ENCODE assay signal across 13 cellular contexts in genomic region chr1:204041232-204041767, GRCh38. TPM values are rescaled to one million over a fixed set of nuclear protein-coding genes. Genes with fewer than 3 reads are reported as not detected.
DNase-seq lines count a peak whose midpoint lies in the region; ATAC-seq and TF ChIP-seq lines count a peak whose summit lies in the region.
"Had no signal": no experiment of that assay in that cellular context is flagged by ENCODE, and none has a peak within 500 bp of the region (broad histone marks: within the 10 kb centered on the region; RNA-seq: fewer than 3 reads in every experiment).

No MANE protein-coding gene starts in this region.

- H3K27me3 ChIP-seq in kidney epithelial cell (ENCODE audit: control insufficient read depth, insufficient read depth, low read length) (no peaks in the 10 kb centered on the region), skeletal muscle satellite cell (ENCODE audit: control insufficient read depth, insufficient read depth, low read length) (peaks cover 3% of the 10 kb centered on the region)

- intact Hi-C loops in MCF 10A (cut with micrococcal nuclease), result no loop called here

- no peaks in the 10 kb centered on the region for H3K9me3 Mint-ChIP-seq in MCF 10A (ENCODE audit: unreplicated experiment)
- H3K9me3 Mint-ChIP-seq: activated naive CD8-positive, alpha-beta T cell treated with anti-CD3 and anti-CD28 coated beads, Interleukin-2, amount 10 ng/mL, durations not matched to agents 7 days and 5 days; stimulated activated naive CD8-positive, alpha-beta T cell treated with anti-CD3 and anti-CD28 coated beads, Interleukin-15, amount 100 ng/mL, for 72 hours had no signal

- no peaks in the 10 kb centered on the region for H3K4me1 Mint-ChIP-seq in MCF 10A (ENCODE audit: insufficient read depth, unreplicated experiment)
- H3K4me1 Mint-ChIP-seq: activated naive CD8-positive, alpha-beta T cell treated with anti-CD3 and anti-CD28 coated beads, Interleukin-2, amount 10 ng/mL, durations not matched to agents 7 days and 5 days; naive thymus-derived CD4-positive, alpha-beta T cell; stimulated activated naive CD8-positive, alpha-beta T cell treated with anti-CD3 and anti-CD28 coated beads, Interleukin-15, amount 100 ng/mL, for 72 hours had no signal

- H3K9me3 ChIP-seq in skeletal muscle satellite cell (replicated peaks; ENCODE audit: low read length), result no peaks in the 10 kb centered on the region

- no TSS peak for BruUV-seq in MCF 10A (replicated peaks; lab: Mats Ljungman, UMichigan)

- TF ChIP-seq CTCF in MCF 10A (IDR thresholded peaks at IDR 0.05; ENCODE audit: unreplicated experiment) (no peak), kidney epithelial cell (IDR thresholded peaks at IDR 0.05; ENCODE audit: insufficient read depth, low read length, poor library complexity, severe bottlenecking) (no peak)

- H3K36me3 Mint-ChIP-seq in MCF 10A (ENCODE audit: insufficient read depth, unreplicated experiment), result no peaks in the 10 kb centered on the region
- H3K36me3 Mint-ChIP-seq: activated naive CD8-positive, alpha-beta T cell treated with anti-CD3 and anti-CD28 coated beads, Interleukin-2, amount 10 ng/mL, durations not matched to agents 7 days and 5 days; naive thymus-derived CD4-positive, alpha-beta T cell had no signal

- H3K4me3 ChIP-seq in kidney epithelial cell (ENCODE audit: low read depth, low read length) (no peak overlapping the region), skeletal muscle satellite cell (ENCODE audit: low read length) (peak overlapping the region; percentile 4)

- POLR2A ChIA-PET in MCF 10A (lab: Yijun Ruan, JAX), result no interaction called here

- H3K4me1 ChIP-seq in skeletal muscle satellite cell (ENCODE audit: control insufficient read depth, insufficient read depth, low read length), result peaks cover 15% of the 10 kb centered on the region

- no peaks in the 10 kb centered on the region for H3K27me3 Mint-ChIP-seq in MCF 10A (ENCODE audit: insufficient read depth, unreplicated experiment)

- no peak overlapping the region for H3K4me3 Mint-ChIP-seq in MCF 10A (ENCODE audit: unreplicated experiment)
- H3K4me3 Mint-ChIP-seq: activated CD8-positive, alpha-beta T cell treated with anti-CD3 and anti-CD28 coated beads, Interleukin-2, amount 10 ng/mL, durations not matched to agents 7 days and 5 days; activated naive CD8-positive, alpha-beta T cell treated with anti-CD3 and anti-CD28 coated beads, Interleukin-2, amount 10 ng/mL, durations not matched to agents 7 days and 5 days; naive thymus-derived CD4-positive, alpha-beta T cell; stimulated activated naive CD8-positive, alpha-beta T cell treated with anti-CD3 and anti-CD28 coated beads, Interleukin-15, amount 100 ng/mL, for 72 hours had no signal

- DNase-seq in EL, result peak; percentile 9
- DNase-seq in MCF 10A (ENCODE audit: unreplicated experiment), result no peak
- DNase-seq in kidney epithelial cell (ENCODE audit: low read depth), result peak; percentile 42
- DNase-seq in activated CD4-positive, CD25-positive, alpha-beta regulatory T cell treated with anti-CD3 and anti-CD28 coated beads, Interleukin-2, amount 50 U/mL, for 72 hours, result no peak
- no peak for DNase-seq in stimulated activated CD4-positive, alpha-beta T cell treated with anti-CD3 and anti-CD28 coated beads, Interleukin-1b, Interleukin-23, amount 100 ng/mL, for 48 hours
- DNase-seq in activated gamma-delta T cell treated with Interleukin-2 at 50 U/mL for 16 hours, result no peak
- DNase-seq: activated CD8-positive, alpha-beta T cell treated with anti-CD3 and anti-CD28 coated beads, Interleukin-2, amount 10 ng/mL, durations not matched to agents 7 days and 5 days; activated naive CD8-positive, alpha-beta T cell treated with anti-CD3 and anti-CD28 coated beads, Interleukin-2, amount 10 ng/mL, durations not matched to agents 7 days and 5 days; naive thymus-derived CD4-positive, alpha-beta T cell; NCI-H774; stimulated activated naive CD8-positive, alpha-beta T cell treated with anti-CD3 and anti-CD28 coated beads, Interleukin-15, amount 100 ng/mL, for 72 hours had no signal

- ATAC-seq in GM21390 (IDR thresholded peaks at IDR 0.05; ENCODE audit: unreplicated experiment), result no peak
- ATAC-seq: activated CD8-positive, alpha-beta T cell treated with anti-CD3 and anti-CD28 coated beads, Interleukin-2, amount 10 ng/mL, durations not matched to agents 7 days and 5 days; naive thymus-derived CD4-positive, alpha-beta T cell; stimulated activated naive CD8-positive, alpha-beta T cell treated with anti-CD3 and anti-CD28 coated beads, Interleukin-15, amount 100 ng/mL, for 72 hours had no signal

- H3K9ac ChIP-seq in skeletal muscle satellite cell (ENCODE audit: low read depth, low read length), result peak overlapping the region; percentile 1

- peak overlapping the region; percentile 35 for H3K4me2 ChIP-seq in skeletal muscle satellite cell (ENCODE audit: low read length)

- CTCF ChIA-PET in MCF 10A (lab: Yijun Ruan, JAX), result interaction anchor here (0.6 to 0.7 kb wide), 2 partner anchors 70 to 155 kb away, joined by 3 read pairs; no protein-coding TSS in a partner anchor

- H3K27ac Mint-ChIP-seq in MCF 10A (ENCODE audit: low read depth, unreplicated experiment), result peak overlapping the region; percentile 30
- H3K27ac Mint-ChIP-seq: activated CD8-positive, alpha-beta T cell treated with anti-CD3 and anti-CD28 coated beads, Interleukin-2, amount 10 ng/mL, durations not matched to agents 7 days and 5 days; activated naive CD8-positive, alpha-beta T cell treated with anti-CD3 and anti-CD28 coated beads, Interleukin-2, amount 10 ng/mL, durations not matched to agents 7 days and 5 days; naive thymus-derived CD4-positive, alpha-beta T cell; stimulated activated naive CD8-positive, alpha-beta T cell treated with anti-CD3 and anti-CD28 coated beads, Interleukin-15, amount 100 ng/mL, for 72 hours had no signal

- H3K36me3 ChIP-seq in kidney epithelial cell (ENCODE audit: control insufficient read depth, insufficient read depth, low read length) (no peaks in the 10 kb centered on the region), skeletal muscle satellite cell (ENCODE audit: insufficient read depth, low read length) (no peaks in the 10 kb centered on the region)

RNA-seq across cellular contexts. Expression of gene SOX13, which starts 31.6 kb away (rescaled TPM):
- total RNA-seq in MCF 10A (2022) (23.7 and 32.8 TPM in 2 replicates), kidney epithelial cell (8.2 and 9.8 TPM in 2 replicates)
- total RNA-seq in skeletal muscle satellite cell (2012; rRNA removed), result 8.1 and 12.0 TPM in 2 replicates

Comparison
In these comparisons a context has a peak if more than half of its experiments do, and no peak if none do; other contexts are left out.
1. DNase-seq: peak in EL (single experiment) and kidney epithelial cell (single experiment); none in MCF 10A (single experiment), activated CD4-positive, CD25-positive, alpha-beta regulatory T cell treated with anti-CD3 and anti-CD28 coated beads, Interleukin-2, amount 50 U/mL, for 72 hours (single experiment), stimulated activated CD4-positive, alpha-beta T cell treated with anti-CD3 and anti-CD28 coated beads, Interleukin-1b, Interleukin-23, amount 100 ng/mL, for 48 hours (single experiment) and activated gamma-delta T cell treated with Interleukin-2 at 50 U/mL for 16 hours (single experiment).